ENCODE assay signal across 10 cellular contexts in genomic region chr12:8648598-8649205, GRCh38. TPM values are rescaled to one million over a fixed set of nuclear protein-coding genes. Genes with fewer than 3 reads are reported as not detected.
DNase-seq lines count a peak whose midpoint lies in the region; ATAC-seq lines count a peak whose summit lies in the region.
"Had no signal": no experiment of that assay in that cellular context is flagged by ENCODE, and none has a peak within 500 bp of the region (broad histone marks: within the 10 kb centered on the region; RNA-seq: fewer than 3 reads in every experiment).

No MANE protein-coding gene starts in this region.

- POLR2A ChIA-PET in activated CD8-positive, alpha-beta T cell treated with anti-CD3 and anti-CD28 coated beads, Interleukin-2, amount 10 ng/mL, durations not matched to agents 7 days and 5 days (lab: Charles Lee), result interaction anchor here (0.7 kb wide), 1 partner anchor 27 kb away, joined by 3 read pairs; no protein-coding TSS in a partner anchor

- peak overlapping the region; percentile 48 for H3K27ac Mint-ChIP-seq in activated CD8-positive, alpha-beta T cell treated with anti-CD3 and anti-CD28 coated beads, Interleukin-2, amount 10 ng/mL, durations not matched to agents 7 days and 5 days

- H3K36me3 ChIP-seq in MG63, result no peaks in the 10 kb centered on the region

- no peaks in the 10 kb centered on the region for H3K27me3 ChIP-seq in MG63

- H3K4me1 Mint-ChIP-seq in activated CD8-positive, alpha-beta T cell treated with anti-CD3 and anti-CD28 coated beads, Interleukin-2, amount 10 ng/mL, durations not matched to agents 7 days and 5 days (ENCODE audit: low read depth), result peaks cover 56% of the 10 kb centered on the region

- ATAC-seq in GM19043 (IDR thresholded peaks at IDR 0.05; ENCODE audit: low read depth, unreplicated experiment) (peak; percentile 68), HG02981 (IDR thresholded peaks at IDR 0.05; ENCODE audit: unreplicated experiment) (peak; percentile 85)
- peak; percentile 74 for ATAC-seq in activated CD8-positive, alpha-beta T cell treated with anti-CD3 and anti-CD28 coated beads, Interleukin-2, amount 10 ng/mL, durations not matched to agents 7 days and 5 days

- H3K9me3 Mint-ChIP-seq in activated CD8-positive, alpha-beta T cell treated with anti-CD3 and anti-CD28 coated beads, Interleukin-2, amount 10 ng/mL, durations not matched to agents 7 days and 5 days (ENCODE audit: insufficient read depth), result no peaks in the 10 kb centered on the region

- H3K9me3 ChIP-seq in MG63, result no peaks in the 10 kb centered on the region

- CTCF ChIA-PET in activated CD8-positive, alpha-beta T cell treated with anti-CD3 and anti-CD28 coated beads, Interleukin-2, amount 10 ng/mL, durations not matched to agents 7 days and 5 days (lab: Charles Lee), result interaction anchor here (0.8 to 3.2 kb wide), 7 partner anchors 9 to 401 kb away, joined by 3 to 25 read pairs (median 8); partner anchors contain the start of gene M6PR

- peaks cover 24% of the 10 kb centered on the region for H3K27me3 Mint-ChIP-seq in activated CD8-positive, alpha-beta T cell treated with anti-CD3 and anti-CD28 coated beads, Interleukin-2, amount 10 ng/mL, durations not matched to agents 7 days and 5 days (ENCODE audit: low read depth)

- H3K4me3 Mint-ChIP-seq in activated CD8-positive, alpha-beta T cell treated with anti-CD3 and anti-CD28 coated beads, Interleukin-2, amount 10 ng/mL, durations not matched to agents 7 days and 5 days, result no peak overlapping the region

- peak; percentile 87 for DNase-seq in activated CD8-positive, alpha-beta T cell treated with anti-CD3 and anti-CD28 coated beads, Interleukin-2, amount 10 ng/mL, durations not matched to agents 7 days and 5 days
- DNase-seq in stimulated activated CD4-positive, alpha-beta T cell treated with anti-CD3 and anti-CD28 coated beads, TNF-alpha, amount 100 ng/mL, for 24 hours (ENCODE audit: low read depth in 3 of 3), result peak; percentile 7 to 76 (median 36)
- DNase-seq in iPS-NIHi11 (ENCODE audit: low spot score), result no peak
- no peak for DNase-seq in SHP77 treated with DMSO at 0.1 percent for 48 hours (lab: John Stamatoyannopoulos, UW)
- no peak for DNase-seq in MG63
- no peak for DNase-seq in NCI-H1048 (lab: John Stamatoyannopoulos, UW)
- DNase-seq: GOT3 had no signal

- peaks cover 9% of the 10 kb centered on the region for H3K36me3 Mint-ChIP-seq in activated CD8-positive, alpha-beta T cell treated with anti-CD3 and anti-CD28 coated beads, Interleukin-2, amount 10 ng/mL, durations not matched to agents 7 days and 5 days (ENCODE audit: low read depth)

- H3K4me3 ChIP-seq in MG63, result no peak overlapping the region

RNA-seq across cellular contexts. Expression of gene MFAP5, which starts 13.9 kb away (rescaled TPM):
- total RNA-seq in activated CD8-positive, alpha-beta T cell treated with anti-CD3 and anti-CD28 coated beads, Interleukin-2, amount 10 ng/mL, durations not matched to agents 7 days and 5 days, result not detected
- 39.0 and 54.5 TPM in 2 replicates for total RNA-seq in MG63 (2014; rRNA removed; shearing (Covaris generic); ENCODE audit: low replicate concordance)
- total RNA-seq: SK-MEL-5 had no signal

RNA-seq across cellular contexts. Expression of gene AICDA, which starts 36.0 kb away (rescaled TPM):
- total RNA-seq in activated CD8-positive, alpha-beta T cell treated with anti-CD3 and anti-CD28 coated beads, Interleukin-2, amount 10 ng/mL, durations not matched to agents 7 days and 5 days, result not detected
- not detected in 2 replicates for total RNA-seq in MG63 (2014; rRNA removed; shearing (Covaris generic); ENCODE audit: low replicate concordance)

RNA-seq across cellular contexts. Expression of gene RIMKLB, which starts 49.1 kb away (rescaled TPM):
- total RNA-seq in activated CD8-positive, alpha-beta T cell treated with anti-CD3 and anti-CD28 coated beads, Interleukin-2, amount 10 ng/mL, durations not matched to agents 7 days and 5 days, result 1 to 10 TPM; 7.9 to 9.0 TPM
- 7.0 and 10.0 TPM in 2 replicates for total RNA-seq in MG63 (2014; rRNA removed; shearing (Covaris generic); ENCODE audit: low replicate concordance)

Comparison
In these comparisons a context has a peak if more than half of its experiments do, and no peak if none do; other contexts are left out.
1. DNase-seq: peak in activated CD8-positive, alpha-beta T cell treated with anti-CD3 and anti-CD28 coated beads, Interleukin-2, amount 10 ng/mL, durations not matched to agents 7 days and 5 days (single experiment) and stimulated activated CD4-positive, alpha-beta T cell treated with anti-CD3 and anti-CD28 coated beads, TNF-alpha, amount 100 ng/mL, for 24 hours (3 of 3); none in iPS-NIHi11 (single experiment), SHP77 treated with DMSO at 0.1 percent for 48 hours (single experiment), MG63 (single experiment) and NCI-H1048 (single experiment).
2. RNA of gene MFAP5, which starts 13.9 kb away (total RNA-seq): 39.0 to 54.5 TPM in MG63; not detected in activated CD8-positive, alpha-beta T cell treated with anti-CD3 and anti-CD28 coated beads, Interleukin-2, amount 10 ng/mL, durations not matched to agents 7 days and 5 days; every median in the first group is over 10 times any median in the second.
3. Peak in every context shown above with its lines, with median percentiles within 50 percentile points of each other: ATAC-seq.